ENCODE assay signal across 21 cellular contexts in the genomic region with DNA sequence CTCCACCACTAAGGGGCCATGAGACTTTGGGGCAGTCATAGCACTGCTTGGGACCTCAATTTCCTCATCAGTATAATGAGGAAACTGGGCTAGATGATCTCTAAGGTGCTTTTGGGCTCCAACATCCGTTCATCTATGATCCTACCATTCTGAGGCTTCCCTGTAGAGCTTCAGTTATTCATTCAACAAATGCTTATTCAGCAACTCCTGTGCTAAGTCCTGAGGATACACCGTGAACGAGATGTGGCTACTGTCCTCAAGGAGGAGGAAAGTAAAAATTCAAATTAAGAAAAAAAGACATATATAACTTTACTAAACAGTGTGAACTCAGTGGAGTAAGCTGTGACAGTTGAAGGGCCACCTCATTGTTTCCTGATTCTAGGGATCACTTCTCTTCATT.
DNase-seq lines count a peak whose midpoint lies in the region; ATAC-seq and TF ChIP-seq lines count a peak whose summit lies in the region.
"Had no signal": no experiment of that assay in that cellular context is flagged by ENCODE, and none has a peak within 500 bp of the region (broad histone marks: within the 10 kb centered on the region; RNA-seq: fewer than 3 reads in every experiment).

No MANE protein-coding gene starts in this region.

- no peak overlapping the region for H4K5ac ChIP-seq in IMR-90 (ENCODE audit: low read depth, low read length)

- H2BK15ac ChIP-seq in IMR-90 (ENCODE audit: low read depth, low read length): peak overlapping the region; percentile 98; the same call in 1 of the 3 replicates

- H3K4me1 ChIP-seq in IMR-90 (ENCODE audit: control insufficient read depth, insufficient read depth, low read length): peaks cover 29% of the 10 kb centered on the region
- H3K4me1 ChIP-seq: Caco-2 had no signal

- peak overlapping the region; percentile 19 for H3K27ac Mint-ChIP-seq in activated CD4-positive, alpha-beta memory T cell treated with anti-CD3 and anti-CD28 coated beads, Interleukin-2, amount 10 ng/mL, durations not matched to agents 7 days and 5 days
- no peak overlapping the region for H3K27ac Mint-ChIP-seq in activated CD4-positive, alpha-beta memory T cell treated with anti-CD3 and anti-CD28 coated beads for 36 hours
- H3K27ac Mint-ChIP-seq in activated B cell treated with CpG ODN at 0.5 μM for 24 hours: peak overlapping the region; percentile 19
- H3K27ac Mint-ChIP-seq: H9 had no signal

- no peak overlapping the region for H3K9ac ChIP-seq in IMR-90 (ENCODE audit: low read depth, low read length)
- H3K9ac ChIP-seq: BLaER1 treated with 17β-estradiol and CSF1 and Interleukin-3, amounts not matched to agents 10 nM and 100 nM had no signal

- peak overlapping the region; percentile 39; the same call in 1 of the 2 replicates for H4K91ac ChIP-seq in IMR-90 (ENCODE audit: insufficient read depth, low read depth, low read length)

- no peak overlapping the region for H3K4me2 ChIP-seq in IMR-90 (ENCODE audit: low read depth, low read length)

- no peak overlapping the region for H2BK5ac ChIP-seq in IMR-90 (ENCODE audit: low read depth, low read length, poor library complexity, severe bottlenecking)

- no peak overlapping the region for H2AFZ ChIP-seq in IMR-90 (replicated peaks; ENCODE audit: low read length, poor library complexity)

- intact Hi-C loops in activated CD4-positive, alpha-beta memory T cell treated with anti-CD3 and anti-CD28 coated beads for 36 hours (cut with micrococcal nuclease): loop anchor here (5.0 kb wide), 1 partner anchor 361 kb away; no protein-coding TSS in a partner anchor
- intact Hi-C loops in IMR-90 (cut with micrococcal nuclease) (no loop called here), activated B cell treated with CpG ODN at 0.5 μM for 24 hours (cut with micrococcal nuclease) (loop anchor here (5.0 kb wide), 4 partner anchors 36 to 1661 kb away; a partner anchor contains a TSS)

- no peaks in the 10 kb centered on the region for H3K79me1 ChIP-seq in IMR-90 (ENCODE audit: low read depth in 1 of 2, low read length in 2 of 2)

- no peak for TF ChIP-seq RAD21 in IMR-90 (IDR thresholded peaks at IDR 0.05; ENCODE audit: low read length)

- no peak for TF ChIP-seq CTCF in IMR-90 (conservative IDR thresholded peaks at IDR 0.05; ENCODE audit: low read depth, low read length)
- no peak for TF ChIP-seq CTCF in activated B cell treated with CpG ODN at 0.5 μM for 24 hours (IDR thresholded peaks at IDR 0.05)
- no peak for TF ChIP-seq CTCF in GM13976 (IDR thresholded peaks at IDR 0.05; ENCODE audit: borderline replicate concordance, control extremely low read depth, extremely low read depth, insufficient read depth, missing control alignments)

- peaks cover 4% of the 10 kb centered on the region for H3K36me3 Mint-ChIP-seq in activated CD4-positive, alpha-beta memory T cell treated with anti-CD3 and anti-CD28 coated beads, Interleukin-2, amount 10 ng/mL, durations not matched to agents 7 days and 5 days (ENCODE audit: low read depth)
- H3K36me3 Mint-ChIP-seq in activated CD4-positive, alpha-beta memory T cell treated with anti-CD3 and anti-CD28 coated beads for 36 hours: peaks cover 1% of the 10 kb centered on the region
- no peaks in the 10 kb centered on the region for H3K36me3 Mint-ChIP-seq in activated B cell treated with CpG ODN at 0.5 μM for 24 hours (ENCODE audit: low read depth)

- no peaks in the 10 kb centered on the region for H3K9me3 Mint-ChIP-seq in activated CD4-positive, alpha-beta memory T cell treated with anti-CD3 and anti-CD28 coated beads, Interleukin-2, amount 10 ng/mL, durations not matched to agents 7 days and 5 days
- no peaks in the 10 kb centered on the region for H3K9me3 Mint-ChIP-seq in activated CD4-positive, alpha-beta memory T cell treated with anti-CD3 and anti-CD28 coated beads for 36 hours
- no peaks in the 10 kb centered on the region for H3K9me3 Mint-ChIP-seq in activated B cell treated with CpG ODN at 0.5 μM for 24 hours
- H3K9me3 Mint-ChIP-seq: H9 had no signal

- no peaks in the 10 kb centered on the region for H3K9me3 ChIP-seq in IMR-90 (ENCODE audit: control insufficient read depth, insufficient read depth, low read length)
- H3K9me3 ChIP-seq: BLaER1 treated with 17β-estradiol and CSF1 and Interleukin-3, amounts not matched to agents 10 nM and 100 nM; Caco-2 had no signal

- DNase-seq in activated CD4-positive, alpha-beta memory T cell treated with anti-CD3 and anti-CD28 coated beads, Interleukin-2, amount 10 ng/mL, durations not matched to agents 7 days and 5 days: no peak
- no peak for DNase-seq in activated CD4-positive, alpha-beta memory T cell treated with anti-CD3 and anti-CD28 coated beads for 36 hours
- DNase-seq in IMR-90: no peak
- DNase-seq in activated B cell treated with CpG ODN at 0.5 μM for 24 hours: no peak
- DNase-seq in occipital lobe (lab: John Stamatoyannopoulos, UW): no peak
- DNase-seq in substantia nigra (lab: John Stamatoyannopoulos, UW): no peak
- DNase-seq in GM13976 (ENCODE audit: low spot score): no peak
- DNase-seq: Caco-2, DMS153, H9, KG1, NCI-H1105 treated with DMSO at 0.1 percent for 48 hours, NCI-H1694 treated with DMSO at 0.1 percent for 48 hours, NCI-H2107, NCI-H226, NCI-H69, OCI-M1, RPMI8226, SIG-M5 had no signal

- no peak overlapping the region for H3K56ac ChIP-seq in IMR-90 (ENCODE audit: extremely low read depth, insufficient read depth, low read length)

- peak overlapping the region; percentile 31; the same call in 1 of the 2 replicates for H2AK5ac ChIP-seq in IMR-90 (ENCODE audit: low read depth, low read length)

- no peak overlapping the region for H2AK9ac ChIP-seq in IMR-90 (replicated peaks; ENCODE audit: low read depth, low read length, poor library complexity)

- ATAC-seq in IMR-90 (ENCODE audit: low read depth) (no peak), activated B cell treated with CpG ODN at 0.5 μM for 24 hours (ENCODE audit: low read depth) (no peak), HG03521 (IDR thresholded peaks at IDR 0.05; ENCODE audit: unreplicated experiment) (no peak)

- H3K23ac ChIP-seq in IMR-90 (ENCODE audit: low read depth, low read length): no peak overlapping the region

- H3K36me3 ChIP-seq in IMR-90 (ENCODE audit: control insufficient read depth, insufficient read depth, low read length): no peaks in the 10 kb centered on the region
- H3K36me3 ChIP-seq: BLaER1 treated with 17β-estradiol and CSF1 and Interleukin-3, amounts not matched to agents 10 nM and 100 nM had no signal

- WGBS in IMR-90 (ENCODE audit: extremely low coverage in 2 of 2, insufficient read length in 1 of 2), 2 experiments: no CpG with 5 or more reads among the region's 3 CpGs

- no peaks in the 10 kb centered on the region for H3K27me3 ChIP-seq in IMR-90 (ENCODE audit: control insufficient read depth, insufficient read depth, low read length)
- H3K27me3 ChIP-seq: BLaER1 treated with 17β-estradiol and CSF1 and Interleukin-3, amounts not matched to agents 10 nM and 100 nM had no signal

- H3K27ac ChIP-seq in IMR-90 (ENCODE audit: insufficient read depth, low read length) (no peak overlapping the region), substantia nigra (ENCODE audit: low read depth, low read length, poor library complexity, severe bottlenecking) (no peak overlapping the region)
- H3K27ac ChIP-seq: BLaER1 treated with 17β-estradiol and CSF1 and Interleukin-3, amounts not matched to agents 10 nM and 100 nM had no signal

- no peak overlapping the region for H4K8ac ChIP-seq in IMR-90 (ENCODE audit: low read depth in 2 of 2, low read length in 2 of 2)

- CTCF ChIA-PET in activated CD4-positive, alpha-beta memory T cell treated with anti-CD3 and anti-CD28 coated beads, Interleukin-2, amount 10 ng/mL, durations not matched to agents 7 days and 5 days (lab: Charles Lee): interaction anchor here (1.0 kb wide), 1 partner anchor 20 kb away, joined by 3 read pairs; no protein-coding TSS in a partner anchor
- CTCF ChIA-PET in activated CD4-positive, alpha-beta memory T cell treated with anti-CD3 and anti-CD28 coated beads for 36 hours (lab: Charles Lee): no interaction called here
- CTCF ChIA-PET in IMR-90 (lab: Yijun Ruan, JAX) (interaction anchor here (0.5 to 0.7 kb wide), 2 partner anchors 28 to 171 kb away, joined by 3 read pairs; no protein-coding TSS in a partner anchor), activated B cell treated with CpG ODN at 0.5 μM for 24 hours (lab: Charles Lee) (no interaction called here)

- POLR2A ChIA-PET in activated CD4-positive, alpha-beta memory T cell treated with anti-CD3 and anti-CD28 coated beads, Interleukin-2, amount 10 ng/mL, durations not matched to agents 7 days and 5 days (lab: Charles Lee): interaction anchor here (0.8 to 9.3 kb wide), 5 partner anchors 20 to 61 kb away, joined by 3 to 153 read pairs (median 6); no protein-coding TSS in a partner anchor
- POLR2A ChIA-PET in activated CD4-positive, alpha-beta memory T cell treated with anti-CD3 and anti-CD28 coated beads for 36 hours (lab: Charles Lee): no interaction called here
- POLR2A ChIA-PET in IMR-90 (lab: Charles Lee; ENCODE audit: unreplicated experiment): no interaction called here
- POLR2A ChIA-PET in activated B cell treated with CpG ODN at 0.5 μM for 24 hours (lab: Charles Lee): no interaction called here

- H3K18ac ChIP-seq in IMR-90 (ENCODE audit: low read depth, low read length): no peak overlapping the region

- peaks cover 77% of the 10 kb centered on the region for H3K4me1 Mint-ChIP-seq in activated CD4-positive, alpha-beta memory T cell treated with anti-CD3 and anti-CD28 coated beads, Interleukin-2, amount 10 ng/mL, durations not matched to agents 7 days and 5 days
- H3K4me1 Mint-ChIP-seq in activated CD4-positive, alpha-beta memory T cell treated with anti-CD3 and anti-CD28 coated beads for 36 hours (ENCODE audit: low read depth): peaks cover 48% of the 10 kb centered on the region
- H3K4me1 Mint-ChIP-seq in activated B cell treated with CpG ODN at 0.5 μM for 24 hours: peaks cover 29% of the 10 kb centered on the region

- in situ Hi-C loops in IMR-90 (cut with MboI; ENCODE audit: low sequenced_read_pairs) (no loop called here), GM13976 (cut with MboI; ENCODE audit: low sequenced_read_pairs, unreplicated experiment) (loop anchor here (10.0 kb wide), 1 partner anchor 57 kb away; no protein-coding TSS in a partner anchor)

- H3K4ac ChIP-seq in IMR-90 (ENCODE audit: low read depth, low read length): peak overlapping the region; percentile 78; the same call in 1 of the 2 replicates

- dilution Hi-C loops in IMR-90 (cut with HindIII; ENCODE audit: low sequenced_read_pairs, unreplicated experiment): no loop called here

- TF ChIP-seq POLR2A in IMR-90 (IDR thresholded peaks at IDR 0.05; ENCODE audit: low read depth, low read length): no peak

- H3K14ac ChIP-seq in IMR-90 (replicated peaks; ENCODE audit: low read depth, low read length): no peak overlapping the region

- no peaks in the 10 kb centered on the region for H3K27me3 Mint-ChIP-seq in activated CD4-positive, alpha-beta memory T cell treated with anti-CD3 and anti-CD28 coated beads, Interleukin-2, amount 10 ng/mL, durations not matched to agents 7 days and 5 days
- H3K27me3 Mint-ChIP-seq in activated CD4-positive, alpha-beta memory T cell treated with anti-CD3 and anti-CD28 coated beads for 36 hours: no peaks in the 10 kb centered on the region
- H3K27me3 Mint-ChIP-seq in activated B cell treated with CpG ODN at 0.5 μM for 24 hours: no peaks in the 10 kb centered on the region

- H3K4me3 Mint-ChIP-seq in activated CD4-positive, alpha-beta memory T cell treated with anti-CD3 and anti-CD28 coated beads, Interleukin-2, amount 10 ng/mL, durations not matched to agents 7 days and 5 days: no peak overlapping the region
- no peak overlapping the region for H3K4me3 Mint-ChIP-seq in activated CD4-positive, alpha-beta memory T cell treated with anti-CD3 and anti-CD28 coated beads for 36 hours
- H3K4me3 Mint-ChIP-seq in activated B cell treated with CpG ODN at 0.5 μM for 24 hours: no peak overlapping the region
- H3K4me3 Mint-ChIP-seq: H9 had no signal

- no TSS peak for BruUV-seq in IMR-90 (replicated peaks; lab: Mats Ljungman, UMichigan)

- H4K20me1 ChIP-seq in IMR-90 (ENCODE audit: insufficient read depth, low read length): no peaks in the 10 kb centered on the region
- H4K20me1 ChIP-seq: BLaER1 treated with 17β-estradiol and CSF1 and Interleukin-3, amounts not matched to agents 10 nM and 100 nM had no signal

- peaks cover 36% of the 10 kb centered on the region for H3K9me1 ChIP-seq in IMR-90 (ENCODE audit: insufficient read depth, low read length)

- H2BK120ac ChIP-seq in IMR-90 (ENCODE audit: low read depth, low read length): peak overlapping the region; percentile 41; the same call in 1 of the 2 replicates

- H3K4me3 ChIP-seq in IMR-90 (ENCODE audit: insufficient read depth, low read depth, low read length): no peak overlapping the region
- H3K4me3 ChIP-seq: BLaER1 treated with 17β-estradiol and CSF1 and Interleukin-3, amounts not matched to agents 10 nM and 100 nM had no signal

- H2BK20ac ChIP-seq in IMR-90 (ENCODE audit: low read depth, low read length): peak overlapping the region; percentile 70

Comparison
In these comparisons a context has a peak if more than half of its experiments do, and no peak if none do; other contexts are left out.
1. CTCF ChIA-PET loops: an anchor here in activated CD4-positive, alpha-beta memory T cell treated with anti-CD3 and anti-CD28 coated beads, Interleukin-2, amount 10 ng/mL, durations not matched to agents 7 days and 5 days (1.0 kb wide) and IMR-90 (0.5 to 0.7 kb wide); none called in activated CD4-positive, alpha-beta memory T cell treated with anti-CD3 and anti-CD28 coated beads for 36 hours and activated B cell treated with CpG ODN at 0.5 μM for 24 hours.